Comparison of ENCODE assay signal across 16 cellular contexts in the genomic region with DNA sequence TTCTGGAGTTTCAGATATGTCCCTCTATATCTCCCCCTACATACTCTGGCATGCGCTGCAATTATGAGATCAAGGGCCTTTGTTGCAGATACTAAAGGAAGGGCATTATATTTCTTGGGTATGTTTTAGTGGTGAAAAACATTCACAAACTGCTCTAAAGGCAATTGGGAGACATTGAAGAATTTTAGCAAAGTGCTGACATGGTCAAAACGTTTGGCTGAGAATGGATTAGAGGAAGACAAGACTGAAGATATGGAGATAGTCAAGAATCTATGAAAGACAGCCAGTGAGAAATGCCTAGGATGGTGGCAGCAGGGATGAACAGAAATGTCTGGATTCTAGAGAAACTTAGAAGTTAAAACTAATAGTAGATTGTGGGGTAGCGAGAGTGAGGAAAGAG.
A peak's percentile ranks its signal among the peaks of the same experiment; 100 is the strongest.
DNase-seq lines count a peak whose midpoint lies in the region; ATAC-seq, FAIRE-seq and TF ChIP-seq lines count a peak whose summit lies in the region.
"Had no signal": no experiment of that assay in that cellular context is flagged by ENCODE, and none has a peak within 500 bp of the region (broad histone marks: within the 10 kb centered on the region; RNA-seq: fewer than 3 reads in every experiment).

No MANE protein-coding gene starts in this region.

- no TSS peak for BruUV-seq in IMR-90 (replicated peaks; lab: Mats Ljungman, UMichigan)

- no peak overlapping the region for H3K18ac ChIP-seq in IMR-90 (ENCODE audit: low read depth, low read length)

- WGBS in A549 (ENCODE audit: missing lambda C conversion rate): 58% methylated on average over 3 of the region's 3 CpGs
- WGBS in IMR-90 (ENCODE audit: extremely low coverage in 2 of 2, insufficient read length in 1 of 2), 2 experiments: 80% methylated on average over 2 of the region's 3 CpGs; no CpG with 5 or more reads in 1 of the 2 experiments

- H2BK5ac ChIP-seq in IMR-90 (ENCODE audit: low read depth, low read length, poor library complexity, severe bottlenecking): no peak overlapping the region

- H2AK9ac ChIP-seq in IMR-90 (replicated peaks; ENCODE audit: low read depth, low read length, poor library complexity): no peak overlapping the region

- H3K27ac ChIP-seq in A549 (no peak overlapping the region), IMR-90 (ENCODE audit: insufficient read depth, low read length) (no peak overlapping the region), Karpas-422 (ENCODE audit: low read length) (no peak overlapping the region)
- H3K27ac ChIP-seq: C4-2B, GM23248 had no signal

- no peak overlapping the region for H2BK120ac ChIP-seq in IMR-90 (ENCODE audit: low read depth, low read length)

- TF ChIP-seq RAD21 in A549 (conservative IDR thresholded peaks at IDR 0.05 in 1 of 2, IDR thresholded peaks at IDR 0.05 in 1 of 2): no peak
- no peak for TF ChIP-seq RAD21 in IMR-90 (IDR thresholded peaks at IDR 0.05; ENCODE audit: low read length)

- no peak overlapping the region for H2AK5ac ChIP-seq in IMR-90 (ENCODE audit: low read depth, low read length)

- CTCF ChIA-PET in A549 (lab: Yijun Ruan, JAX): no interaction called here
- CTCF ChIA-PET in IMR-90 (lab: Yijun Ruan, JAX): no interaction called here

- no peaks in the 10 kb centered on the region for H3K9me2 ChIP-seq in Karpas-422 (replicated peaks; ENCODE audit: insufficient read depth, low read length)

- no peak overlapping the region for H4K91ac ChIP-seq in IMR-90 (ENCODE audit: insufficient read depth, low read depth, low read length)

- no peaks in the 10 kb centered on the region for H3K36me3 Mint-ChIP-seq in chondrocyte (ENCODE audit: low read depth)
- no peaks in the 10 kb centered on the region for H3K36me3 Mint-ChIP-seq in activated T-cell treated with anti-CD3 and anti-CD28 coated beads, Interleukin-2, amount 50 U/mL, for 72 hours (ENCODE audit: insufficient read depth in 2 of 2)

- ATAC-seq in A549: no peak
- no peak for ATAC-seq in IMR-90 (ENCODE audit: low read depth)
- ATAC-seq in activated T-cell treated with anti-CD3 and anti-CD28 coated beads, Interleukin-2, amount 50 U/mL, for 72 hours (replicated peaks in 1 of 2): no peak

- TF ChIP-seq POLR2A in A549 (IDR thresholded peaks at IDR 0.05; ENCODE audit: low read length): no peak
- no peak for TF ChIP-seq POLR2A in IMR-90 (IDR thresholded peaks at IDR 0.05; ENCODE audit: low read depth, low read length)

- in situ Hi-C loops in IMR-90 (cut with MboI; ENCODE audit: low sequenced_read_pairs): no loop called here

- H3K27me3 Mint-ChIP-seq in chondrocyte (ENCODE audit: low read depth): peaks cover 8% of the 10 kb centered on the region
- H3K27me3 Mint-ChIP-seq in activated T-cell treated with anti-CD3 and anti-CD28 coated beads, Interleukin-2, amount 50 U/mL, for 72 hours (ENCODE audit: low read depth): no peaks in the 10 kb centered on the region
- H3K27me3 Mint-ChIP-seq: CD4-positive, alpha-beta T cell had no signal

- H3K27me3 ChIP-seq in IMR-90 (ENCODE audit: control insufficient read depth, insufficient read depth, low read length): no peaks in the 10 kb centered on the region
- no peaks in the 10 kb centered on the region for H3K27me3 ChIP-seq in Karpas-422 (ENCODE audit: low read length)

- H3K4me2 ChIP-seq in A549 (no peak overlapping the region), IMR-90 (ENCODE audit: low read depth, low read length) (no peak overlapping the region), Karpas-422 (ENCODE audit: low read depth, low read length, poor library complexity, severe bottlenecking) (no peak overlapping the region)

- no peaks in the 10 kb centered on the region for H3K4me1 ChIP-seq in A549
- H3K4me1 ChIP-seq in IMR-90 (ENCODE audit: control insufficient read depth, insufficient read depth, low read length): no peaks in the 10 kb centered on the region
- H3K4me1 ChIP-seq in Karpas-422 (ENCODE audit: low read length): no peaks in the 10 kb centered on the region
- H3K4me1 ChIP-seq: Caco-2 had no signal

- no peak overlapping the region for H3K23ac ChIP-seq in IMR-90 (ENCODE audit: low read depth, low read length)

- H3K9me3 Mint-ChIP-seq in chondrocyte (ENCODE audit: low read depth): peaks cover 2% of the 10 kb centered on the region
- peaks cover 0 to 1% of the 10 kb centered on the region in 2 donors for H3K9me3 Mint-ChIP-seq in activated T-cell treated with anti-CD3 and anti-CD28 coated beads, Interleukin-2, amount 50 U/mL, for 72 hours
- H3K9me3 Mint-ChIP-seq: CD4-positive, alpha-beta T cell had no signal

- H3K4me3 ChIP-seq in A549 (no peak overlapping the region), IMR-90 (ENCODE audit: insufficient read depth, low read depth, low read length) (no peak overlapping the region), Karpas-422 (ENCODE audit: low read length) (no peak overlapping the region)
- H3K4me3 ChIP-seq: GM23248 had no signal

- intact Hi-C loops in IMR-90 (cut with micrococcal nuclease): no loop called here

- no peak overlapping the region for H3K27ac Mint-ChIP-seq in chondrocyte (ENCODE audit: unreplicated experiment)
- H3K27ac Mint-ChIP-seq in activated T-cell treated with anti-CD3 and anti-CD28 coated beads, Interleukin-2, amount 50 U/mL, for 72 hours: no peak overlapping the region
- H3K27ac Mint-ChIP-seq: CD4-positive, alpha-beta T cell had no signal

- dilution Hi-C loops in IMR-90 (cut with HindIII; ENCODE audit: low sequenced_read_pairs, unreplicated experiment): no loop called here

- no peak for TF ChIP-seq CTCF in A549 (IDR thresholded peaks at IDR 0.05)
- TF ChIP-seq CTCF in IMR-90 (conservative IDR thresholded peaks at IDR 0.05; ENCODE audit: low read depth, low read length): no peak
- peak; percentile 22 for TF ChIP-seq CTCF in chondrocyte (IDR thresholded peaks at IDR 0.05)

- no peaks in the 10 kb centered on the region for H3K4me1 Mint-ChIP-seq in chondrocyte (ENCODE audit: low read depth)
- H3K4me1 Mint-ChIP-seq in activated T-cell treated with anti-CD3 and anti-CD28 coated beads, Interleukin-2, amount 50 U/mL, for 72 hours (ENCODE audit: low read depth): no peaks in the 10 kb centered on the region

- H3K79me2 ChIP-seq in Karpas-422 (ENCODE audit: low read length): no peaks in the 10 kb centered on the region

- H3K9me1 ChIP-seq in IMR-90 (ENCODE audit: insufficient read depth, low read length): no peaks in the 10 kb centered on the region

- H3K79me1 ChIP-seq in IMR-90 (ENCODE audit: low read depth in 1 of 2, low read length in 2 of 2): no peaks in the 10 kb centered on the region

- H3K56ac ChIP-seq in IMR-90 (ENCODE audit: extremely low read depth, insufficient read depth, low read length): no peak overlapping the region; the same call in 1 of the 2 replicates

- H2AFZ ChIP-seq in IMR-90 (replicated peaks; ENCODE audit: low read length, poor library complexity): no peak overlapping the region
- H2AFZ ChIP-seq in Karpas-422 (ENCODE audit: low read length): no peak overlapping the region
- H2AFZ ChIP-seq: GM23248 had no signal

- H3K14ac ChIP-seq in IMR-90 (replicated peaks; ENCODE audit: low read depth, low read length): no peak overlapping the region; the same call in 1 of the 2 replicates

- no peak overlapping the region for H3K4ac ChIP-seq in IMR-90 (ENCODE audit: low read depth, low read length)

- H3K36me3 ChIP-seq in IMR-90 (ENCODE audit: control insufficient read depth, insufficient read depth, low read length) (no peaks in the 10 kb centered on the region), Karpas-422 (ENCODE audit: insufficient read depth, low read length) (no peaks in the 10 kb centered on the region)

- no peak overlapping the region for H4K8ac ChIP-seq in IMR-90 (ENCODE audit: low read depth in 2 of 2, low read length in 2 of 2)

- no peak overlapping the region for H3K9ac ChIP-seq in IMR-90 (ENCODE audit: low read depth, low read length)
- H3K9ac ChIP-seq in Karpas-422 (ENCODE audit: low read length): no peak overlapping the region
- H3K9ac ChIP-seq: GM23248 had no signal

- no peak overlapping the region for H2BK15ac ChIP-seq in IMR-90 (ENCODE audit: low read depth, low read length)

- DNase-seq in A549 (ENCODE audit: low read depth in 1 of 2, low spot score in 1 of 2) (no peak), IMR-90 (no peak), chondrocyte (ENCODE audit: low spot score) (no peak), Karpas-422 (no peak), cerebellar cortex (ENCODE audit: low spot score) (no peak)
- DNase-seq in activated T-cell treated with anti-CD3 and anti-CD28 coated beads, Interleukin-2, amount 50 U/mL, for 72 hours: no peak
- DNase-seq: AML-193; Caco-2; CD4-positive, alpha-beta T cell; GM23248 had no signal

- H4K20me1 ChIP-seq in IMR-90 (ENCODE audit: insufficient read depth, low read length) (no peaks in the 10 kb centered on the region), Karpas-422 (ENCODE audit: insufficient read depth, low read depth, low read length) (no peaks in the 10 kb centered on the region)

- H3K9me3 ChIP-seq in A549 (no peaks in the 10 kb centered on the region), IMR-90 (ENCODE audit: control insufficient read depth, insufficient read depth, low read length) (no peaks in the 10 kb centered on the region), Karpas-422 (ENCODE audit: low read length) (no peaks in the 10 kb centered on the region)
- H3K9me3 ChIP-seq: Caco-2 had no signal

- POLR2A ChIA-PET in A549 (lab: Yijun Ruan, JAX): no interaction called here
- POLR2A ChIA-PET in IMR-90 (lab: Charles Lee; ENCODE audit: unreplicated experiment): no interaction called here

- no peak for TF ChIP-seq EP300 in A549 (IDR thresholded peaks at IDR 0.05)

- no peak overlapping the region for H2BK20ac ChIP-seq in IMR-90 (ENCODE audit: low read depth, low read length)

- H4K5ac ChIP-seq in IMR-90 (ENCODE audit: low read depth, low read length): no peak overlapping the region

- no peak for FAIRE-seq in A549 (lab: Jason Lieb, UNC)
- FAIRE-seq: A204.1, D721Med, G401.6, GM12891, GM18507 had no signal

- no peak overlapping the region for H3K4me3 Mint-ChIP-seq in chondrocyte (ENCODE audit: unreplicated experiment)
- H3K4me3 Mint-ChIP-seq in activated T-cell treated with anti-CD3 and anti-CD28 coated beads, Interleukin-2, amount 50 U/mL, for 72 hours: no peak overlapping the region
- H3K4me3 Mint-ChIP-seq: CD4-positive, alpha-beta T cell had no signal

TF ChIP-seq in A549, 52 proteins besides CTCF, POLR2A, EP300 and RAD21:
- peak; percentile 83 for TF ChIP-seq MAFK (IDR thresholded peaks at IDR 0.05; ENCODE audit: partially characterized antibody)
- no peak for TF ChIP-seq RNF2 (IDR thresholded peaks at IDR 0.05; ENCODE audit: borderline replicate concordance, low read depth)

TF ChIP-seq in IMR-90, 13 proteins besides CTCF, POLR2A, EP300 and RAD21:
- peak; percentile 82 for TF ChIP-seq MAFK (IDR thresholded peaks at IDR 0.05; ENCODE audit: low read depth, low read length)
- TF ChIP-seq, protein P1, sequence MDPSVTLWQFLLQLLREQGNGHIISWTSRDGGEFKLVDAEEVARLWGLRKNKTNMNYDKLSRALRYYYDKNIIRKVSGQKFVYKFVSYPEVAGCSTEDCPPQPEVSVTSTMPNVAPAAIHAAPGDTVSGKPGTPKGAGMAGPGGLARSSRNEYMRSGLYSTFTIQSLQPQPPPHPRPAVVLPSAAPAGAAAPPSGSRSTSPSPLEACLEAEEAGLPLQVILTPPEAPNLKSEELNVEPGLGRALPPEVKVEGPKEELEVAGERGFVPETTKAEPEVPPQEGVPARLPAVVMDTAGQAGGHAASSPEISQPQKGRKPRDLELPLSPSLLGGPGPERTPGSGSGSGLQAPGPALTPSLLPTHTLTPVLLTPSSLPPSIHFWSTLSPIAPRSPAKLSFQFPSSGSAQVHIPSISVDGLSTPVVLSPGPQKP (IDR thresholded peaks at IDR 0.05; ENCODE audit: borderline replicate concordance, low read depth, low read length): no peak
TF ChIP-seq in IMR-90: peak in this region for 1.
